In the genomic region with DNA sequence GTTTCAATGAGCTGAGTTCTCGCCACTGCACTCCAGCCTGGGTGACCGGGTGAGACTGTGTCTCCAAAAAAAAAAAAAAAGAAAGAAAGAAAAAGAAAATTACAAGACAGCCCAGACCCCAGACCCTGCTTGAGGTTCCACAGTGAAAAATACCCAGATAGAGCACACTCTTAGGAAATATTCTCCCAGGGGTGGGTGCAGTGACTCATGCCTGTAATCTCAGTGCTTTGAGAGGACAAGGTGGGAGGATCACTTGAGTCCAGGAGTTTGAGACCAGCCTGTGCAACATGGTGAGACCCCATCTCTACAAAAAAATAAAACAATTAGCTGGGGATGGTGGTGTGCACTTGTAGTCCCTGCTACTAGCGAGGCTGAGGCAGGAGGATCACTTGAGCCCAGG, we compare ENCODE assay signal across 1 cellular context.
TF ChIP-seq lines count a peak whose summit lies in the region.

No MANE protein-coding gene starts in this region.

TF ChIP-seq in HepG2, 621 proteins besides CTCF, POLR2A, EP300 and RAD21 (continued from another document):
- no peak for TF ChIP-seq E2F2 (CRISPR knock-in tag; IDR thresholded peaks at IDR 0.05; ENCODE audit: borderline replicate concordance)
- no peak for TF ChIP-seq ETV5 (CRISPR knock-in tag; IDR thresholded peaks at IDR 0.05; ENCODE audit: borderline replicate concordance)
- TF ChIP-seq ZNF383 (CRISPR knock-in tag; IDR thresholded peaks at IDR 0.05; ENCODE audit: borderline replicate concordance), result no peak
- no peak for TF ChIP-seq JUNB (CRISPR knock-in tag; IDR thresholded peaks at IDR 0.05; ENCODE audit: borderline replicate concordance)
